10 cellular contexts compared by ENCODE assay signal in genomic region chr22:49976439-49977175, GRCh38.
DNase-seq lines count a peak whose midpoint lies in the region; TF ChIP-seq lines count a peak whose summit lies in the region.
"Had no signal": no experiment of that assay in that cellular context is flagged by ENCODE, and none has a peak within 500 bp of the region (broad histone marks: within the 10 kb centered on the region; RNA-seq: fewer than 3 reads in every experiment).

No MANE protein-coding gene starts in this region.

- H3K9me3 ChIP-seq in OCI-LY1 (ENCODE audit: low read length) = peaks cover 6% of the 10 kb centered on the region; the same call in 1 of the 2 replicates

- H3K4me2 ChIP-seq in OCI-LY1 (ENCODE audit: low read length) = no peak overlapping the region

- no peaks in the 10 kb centered on the region for H3K27me3 ChIP-seq in OCI-LY1 (ENCODE audit: insufficient read depth, low read length)

- no peaks in the 10 kb centered on the region; the same call in 1 of the 2 replicates for H3K36me3 ChIP-seq in OCI-LY1 (ENCODE audit: insufficient read depth, low read length)

- H3K9ac ChIP-seq in OCI-LY1 (ENCODE audit: low read length) = no peak overlapping the region

- TF ChIP-seq CTCF in GM12864 (IDR thresholded peaks at IDR 0.05; ENCODE audit: low read depth, low read length, missing control alignments) (no peak), OCI-LY1 (IDR thresholded peaks at IDR 0.05; ENCODE audit: low read length) (no peak)

- H3K79me2 ChIP-seq in OCI-LY1 (ENCODE audit: insufficient read depth, low read length) = no peaks in the 10 kb centered on the region

- no peaks in the 10 kb centered on the region for H4K20me1 ChIP-seq in OCI-LY1 (ENCODE audit: insufficient read depth, low read length)

- H3K9me2 ChIP-seq in OCI-LY1 (ENCODE audit: low read depth, low read length) = no peaks in the 10 kb centered on the region

- H3K4me3 ChIP-seq in GM12864 (ENCODE audit: low read depth, low read length) (no peak overlapping the region), OCI-LY1 (ENCODE audit: low read depth, low read length, poor library complexity, severe bottlenecking) (no peak overlapping the region)
- H3K4me3 ChIP-seq: dorsolateral prefrontal cortex had no signal

- no peak overlapping the region for H2AFZ ChIP-seq in OCI-LY1 (ENCODE audit: low read length)

- peaks cover 16% of the 10 kb centered on the region for H3K4me1 ChIP-seq in OCI-LY1 (ENCODE audit: insufficient read depth, low read length, severe bottlenecking)

- DNase-seq in GM12864 (ENCODE audit: low read depth) (peak; percentile 68), NCI-H2107 (lab: John Stamatoyannopoulos, UW) (no peak), NCI-H524 (lab: John Stamatoyannopoulos, UW) (no peak), NCI-H2029 treated with DMSO at 0.1 percent for 48 hours (lab: John Stamatoyannopoulos, UW) (no peak), NCI-H2081 (lab: John Stamatoyannopoulos, UW) (no peak)
- DNase-seq in activated T-cell treated with anti-CD3 and anti-CD28 coated beads, Interleukin-2, amount 50 U/mL, for 48 hours = peak; percentile 65 to 75
- DNase-seq in stimulated activated CD4-positive, alpha-beta T cell treated with anti-CD3 and anti-CD28 coated beads, Interleukin-15, amount 100 ng/mL, for 48 hours (ENCODE audit: low read depth in 2 of 2) = peak; percentile 56 to 67
- DNase-seq: NCI-H446 had no signal

- no peaks in the 10 kb centered on the region; the same call in 1 of the 2 replicates for H3F3A ChIP-seq in OCI-LY1 (ENCODE audit: insufficient read depth, low read length)

- peak overlapping the region; percentile 5 for H3K27ac ChIP-seq in OCI-LY1 (ENCODE audit: low read depth, low read length, poor library complexity, severe bottlenecking)

Comparison
In these comparisons a context has a peak if more than half of its experiments do, and no peak if none do; other contexts are left out.
1. DNase-seq: peak in GM12864 (single experiment), activated T-cell treated with anti-CD3 and anti-CD28 coated beads, Interleukin-2, amount 50 U/mL, for 48 hours (2 of 2) and stimulated activated CD4-positive, alpha-beta T cell treated with anti-CD3 and anti-CD28 coated beads, Interleukin-15, amount 100 ng/mL, for 48 hours (2 of 2); none in NCI-H2107 (single experiment), NCI-H524 (0 of 2), NCI-H2029 treated with DMSO at 0.1 percent for 48 hours (single experiment) and NCI-H2081 (0 of 2).